1 cellular context compared by ENCODE assay signal in the genomic region with DNA sequence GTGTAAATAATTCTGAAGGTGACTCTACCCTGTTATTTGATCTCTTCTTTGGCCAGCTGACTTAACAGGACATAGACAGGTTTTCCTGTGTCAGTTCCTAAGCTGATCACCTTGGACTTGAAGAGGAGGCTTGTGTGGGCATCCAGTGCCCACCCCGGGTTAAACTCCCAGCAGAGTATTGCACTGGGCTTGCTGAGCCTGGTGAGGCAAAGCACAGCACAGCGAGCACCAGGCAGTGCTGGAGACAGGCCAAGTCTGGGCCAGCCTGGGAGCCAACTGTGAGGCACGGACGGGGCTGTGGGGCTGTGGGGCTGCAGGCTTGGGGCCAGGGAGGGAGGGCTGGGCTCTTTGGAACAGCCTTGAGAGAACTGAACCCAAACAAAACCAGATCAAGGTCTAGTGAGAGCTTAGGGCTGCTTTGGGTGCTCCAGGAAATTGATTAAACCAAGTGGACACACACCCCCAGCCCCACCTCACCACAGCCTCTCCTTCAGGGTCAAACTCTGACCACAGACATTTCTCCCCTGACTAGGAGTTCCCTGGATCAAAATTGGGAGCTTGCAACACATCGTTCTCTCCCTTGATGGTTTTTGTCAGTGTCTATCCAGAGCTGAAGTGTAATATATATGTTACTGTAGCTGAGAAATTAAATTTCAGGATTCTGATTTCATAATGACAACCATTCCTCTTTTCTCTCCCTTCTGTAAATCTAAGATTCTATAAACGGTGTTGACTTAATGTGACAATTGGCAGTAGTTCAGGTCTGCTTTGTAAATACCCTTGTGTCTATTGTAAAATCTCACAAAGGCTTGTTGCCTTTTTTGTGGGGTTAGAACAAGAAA.
TF ChIP-seq lines count a peak whose summit lies in the region.

No MANE protein-coding gene starts in this region.

TF ChIP-seq in HepG2, 621 proteins besides CTCF, POLR2A, EP300 and RAD21 (continued from another document):
- TF ChIP-seq, protein P1, sequence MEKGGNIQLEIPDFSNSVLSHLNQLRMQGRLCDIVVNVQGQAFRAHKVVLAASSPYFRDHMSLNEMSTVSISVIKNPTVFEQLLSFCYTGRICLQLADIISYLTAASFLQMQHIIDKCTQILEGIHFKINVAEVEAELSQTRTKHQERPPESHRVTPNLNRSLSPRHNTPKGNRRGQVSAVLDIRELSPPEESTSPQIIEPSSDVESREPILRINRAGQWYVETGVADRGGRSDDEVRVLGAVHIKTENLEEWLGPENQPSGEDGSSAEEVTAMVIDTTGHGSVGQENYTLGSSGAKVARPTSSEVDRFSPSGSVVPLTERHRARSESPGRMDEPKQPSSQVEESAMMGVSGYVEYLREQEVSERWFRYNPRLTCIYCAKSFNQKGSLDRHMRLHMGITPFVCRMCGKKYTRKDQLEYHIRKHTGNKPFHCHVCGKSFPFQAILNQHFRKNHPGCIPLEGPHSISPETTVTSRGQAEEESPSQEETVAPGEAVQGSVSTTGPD (CRISPR knock-in tag; IDR thresholded peaks at IDR 0.05): peak; percentile 93
- TF ChIP-seq, protein P2, sequence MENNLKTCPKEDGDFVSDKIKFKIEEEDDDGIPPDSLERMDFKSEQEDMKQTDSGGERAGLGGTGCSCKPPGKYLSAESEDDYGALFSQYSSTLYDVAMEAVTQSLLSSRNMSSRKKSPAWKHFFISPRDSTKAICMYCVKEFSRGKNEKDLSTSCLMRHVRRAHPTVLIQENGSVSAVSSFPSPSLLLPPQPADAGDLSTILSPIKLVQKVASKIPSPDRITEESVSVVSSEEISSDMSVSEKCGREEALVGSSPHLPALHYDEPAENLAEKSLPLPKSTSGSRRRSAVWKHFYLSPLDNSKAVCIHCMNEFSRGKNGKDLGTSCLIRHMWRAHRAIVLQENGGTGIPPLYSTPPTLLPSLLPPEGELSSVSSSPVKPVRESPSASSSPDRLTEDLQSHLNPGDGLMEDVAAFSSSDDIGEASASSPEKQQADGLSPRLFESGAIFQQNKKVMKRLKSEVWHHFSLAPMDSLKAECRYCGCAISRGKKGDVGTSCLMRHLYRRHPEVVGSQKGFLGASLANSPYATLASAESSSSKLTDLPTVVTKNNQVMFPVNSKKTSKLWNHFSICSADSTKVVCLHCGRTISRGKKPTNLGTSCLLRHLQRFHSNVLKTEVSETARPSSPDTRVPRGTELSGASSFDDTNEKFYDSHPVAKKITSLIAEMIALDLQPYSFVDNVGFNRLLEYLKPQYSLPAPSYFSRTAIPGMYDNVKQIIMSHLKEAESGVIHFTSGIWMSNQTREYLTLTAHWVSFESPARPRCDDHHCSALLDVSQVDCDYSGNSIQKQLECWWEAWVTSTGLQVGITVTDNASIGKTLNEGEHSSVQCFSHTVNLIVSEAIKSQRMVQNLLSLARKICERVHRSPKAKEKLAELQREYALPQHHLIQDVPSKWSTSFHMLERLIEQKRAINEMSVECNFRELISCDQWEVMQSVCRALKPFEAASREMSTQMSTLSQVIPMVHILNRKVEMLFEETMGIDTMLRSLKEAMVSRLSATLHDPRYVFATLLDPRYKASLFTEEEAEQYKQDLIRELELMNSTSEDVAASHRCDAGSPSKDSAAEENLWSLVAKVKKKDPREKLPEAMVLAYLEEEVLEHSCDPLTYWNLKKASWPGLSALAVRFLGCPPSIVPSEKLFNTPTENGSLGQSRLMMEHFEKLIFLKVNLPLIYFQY (CRISPR knock-in tag; IDR thresholded peaks at IDR 0.05; ENCODE audit: borderline replicate concordance): peak; percentile 77; the same call in 1 of the 2 replicates
- TF ChIP-seq, protein P3, sequence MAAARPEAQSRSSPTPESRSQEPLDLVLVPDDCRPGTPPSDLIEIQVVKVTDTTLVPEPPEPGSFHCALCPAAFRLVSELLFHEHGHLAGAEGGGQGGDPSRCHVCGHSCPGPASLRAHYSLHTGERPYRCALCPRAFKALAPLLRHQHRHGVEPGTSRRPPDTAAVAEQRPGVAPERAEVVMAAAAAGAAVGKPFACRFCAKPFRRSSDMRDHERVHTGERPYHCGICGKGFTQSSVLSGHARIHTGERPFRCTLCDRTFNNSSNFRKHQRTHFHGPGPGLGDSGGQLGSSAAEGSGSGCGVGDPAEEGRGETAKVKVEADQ (CRISPR knock-in tag; IDR thresholded peaks at IDR 0.05; ENCODE audit: borderline replicate concordance): no peak
- TF ChIP-seq ZNF354B (CRISPR knock-in tag; IDR thresholded peaks at IDR 0.05) (peak; percentile 56; the same call in 1 of the 2 replicates), BRD4 (CRISPR knock-in tag; IDR thresholded peaks at IDR 0.05) (0 out of 2 replicates have a peak, but pooled peaks have one; percentile 62), GATAD2A (CRISPR knock-in tag; IDR thresholded peaks at IDR 0.05) (peak; percentile 92), KLF16 (CRISPR knock-in tag; IDR thresholded peaks at IDR 0.05) (0 out of 4 replicates have a peak, but pooled peaks of 1 of the 2 experiments have one; percentile 29), KLF11 (CRISPR knock-in tag; IDR thresholded peaks at IDR 0.05) (peak; percentile 74; the same call in 1 of the 2 replicates), MED1 (CRISPR knock-in tag; IDR thresholded peaks at IDR 0.05) (peak; percentile 75), ZNF331 (CRISPR knock-in tag; IDR thresholded peaks at IDR 0.05) (peak; percentile 46; the same call in 1 of the 2 replicates), ERF (CRISPR knock-in tag; IDR thresholded peaks at IDR 0.05) (no peak; the same call in 1 of the 2 replicates), ISX (CRISPR knock-in tag; conservative IDR thresholded peaks at IDR 0.05) (no peak), ZNF768 (CRISPR knock-in tag; IDR thresholded peaks at IDR 0.05) (peak; percentile 80; the same call in 1 of the 2 replicates), HIVEP1 (CRISPR knock-in tag; IDR thresholded peaks at IDR 0.05) (peak; percentile 76; the same call in 1 of the 2 replicates), SP5 (CRISPR knock-in tag; IDR thresholded peaks at IDR 0.05; ENCODE audit: borderline replicate concordance, low read depth) (peak; percentile 49)
- TF ChIP-seq, protein P4, sequence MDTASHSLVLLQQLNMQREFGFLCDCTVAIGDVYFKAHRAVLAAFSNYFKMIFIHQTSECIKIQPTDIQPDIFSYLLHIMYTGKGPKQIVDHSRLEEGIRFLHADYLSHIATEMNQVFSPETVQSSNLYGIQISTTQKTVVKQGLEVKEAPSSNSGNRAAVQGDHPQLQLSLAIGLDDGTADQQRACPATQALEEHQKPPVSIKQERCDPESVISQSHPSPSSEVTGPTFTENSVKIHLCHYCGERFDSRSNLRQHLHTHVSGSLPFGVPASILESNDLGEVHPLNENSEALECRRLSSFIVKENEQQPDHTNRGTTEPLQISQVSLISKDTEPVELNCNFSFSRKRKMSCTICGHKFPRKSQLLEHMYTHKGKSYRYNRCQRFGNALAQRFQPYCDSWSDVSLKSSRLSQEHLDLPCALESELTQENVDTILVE (CRISPR knock-in tag; IDR thresholded peaks at IDR 0.05): no peak
TF ChIP-seq in HepG2: peak in this region for 222.
